Comparison of ENCODE assay signal across 21 cellular contexts in the genomic region with DNA sequence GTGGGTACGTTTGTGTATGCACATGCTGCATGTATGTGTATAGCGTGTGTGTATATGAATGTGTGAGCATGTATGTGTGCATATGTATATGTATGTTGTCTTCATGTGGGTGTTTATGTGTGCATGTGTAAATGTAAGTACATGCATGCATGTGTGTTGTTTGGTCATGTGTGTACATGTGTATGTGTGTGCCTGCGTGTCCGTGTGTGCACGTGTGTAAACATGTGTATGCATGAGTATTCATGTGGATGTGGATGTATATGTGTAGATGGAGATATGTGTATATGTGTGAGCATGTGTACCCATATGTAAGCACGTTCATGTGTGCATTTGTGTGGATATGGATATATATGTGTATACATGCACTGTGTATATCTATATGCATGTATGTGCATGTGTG. TPM values are rescaled to one million over a fixed set of nuclear protein-coding genes. Genes with fewer than 3 reads are reported as not detected.
"Had no signal": no experiment of that assay in that cellular context is flagged by ENCODE, and none has a peak within 500 bp of the region (broad histone marks: within the 10 kb centered on the region; RNA-seq: fewer than 3 reads in every experiment).

No MANE protein-coding gene starts in this region.

- FAIRE-seq: RCC 7860 had no signal

- DNase-seq: KBM-7, MV-4-11, NCI-H1048, NCI-H1105, NCI-H1417, NCI-H1436 treated with DMSO at 0.1 percent for 48 hours, NCI-H1694, NCI-H187 treated with DMSO at 0.1 percent for 48 hours, NCI-H2029 treated with DMSO at 0.1 percent for 48 hours, NCI-H2227 treated with DMSO at 0.1 percent for 48 hours, NCI-H510A, NCI-H524 treated with DMSO at 0.1 percent for 48 hours, NCI-H69, NCI-H774, RPMI8226, SHP77, SK-N-SH, SW 1271 had no signal

- H3K9me3 ChIP-seq: SK-N-SH had no signal

RNA-seq across cellular contexts. Expression of a gene that starts 5.5 kb away (rescaled TPM):
- total RNA-seq: LHCN-M2, SK-MEL-5 had no signal
